16 cellular contexts compared by ENCODE assay signal in genomic region chr11:61847914-61848581, GRCh38.
"Had no signal": no experiment of that assay in that cellular context is flagged by ENCODE, and none has a peak within 500 bp of the region (broad histone marks: within the 10 kb centered on the region; RNA-seq: fewer than 3 reads in every experiment).

No MANE protein-coding gene starts in this region.

- H3K4me3 Mint-ChIP-seq: activated T-cell treated with anti-CD3 and anti-CD28 coated beads, Interleukin-2, amount 50 U/mL, for 4 hours; naive B cell had no signal

- H3K9me3 Mint-ChIP-seq: activated T-cell treated with anti-CD3 and anti-CD28 coated beads, Interleukin-2, amount 50 U/mL, for 4 hours; naive B cell had no signal

- ATAC-seq: activated T-cell treated with anti-CD3 and anti-CD28 coated beads, Interleukin-2, amount 50 U/mL, for 4 hours; mucosa of descending colon; right lobe of liver had no signal

- H3K27me3 ChIP-seq: right lobe of liver had no signal

- H3K4me1 Mint-ChIP-seq: naive B cell had no signal

- H3K27ac ChIP-seq: right lobe of liver, WERI-Rb-1 had no signal

- FAIRE-seq: small intestine had no signal

- H3K9me3 ChIP-seq: mucosa of descending colon, right lobe of liver had no signal

- H3K27me3 Mint-ChIP-seq: naive B cell had no signal

- H3K4me3 ChIP-seq: mucosa of descending colon, right lobe of liver had no signal

- DNase-seq: activated CD8-positive, alpha-beta memory T cell treated with anti-CD3 and anti-CD28 coated beads, Interleukin-2, amount 50 U/mL, for 4 hours; activated effector memory CD4-positive, alpha-beta T cell treated with anti-CD3 and anti-CD28 coated beads, Interleukin-2, amount 50 U/mL, for 16 hours; activated naive CD4-positive, alpha-beta T cell treated with anti-CD3 and anti-CD28 coated beads, Interleukin-2, amount 50 U/mL, for 16 hours; activated T-cell treated with anti-CD3 and anti-CD28 coated beads, Interleukin-2, amount 50 U/mL, for 4 hours; dermis blood vessel endothelial cell; effector memory CD4-positive, alpha-beta T cell; mesenchymal stem cell; mucosa of descending colon; naive B cell; right lobe of liver; small intestine; stimulated activated CD4-positive, alpha-beta T cell treated with anti-CD3 and anti-CD28 coated beads, Interleukin-15, amount 100 ng/mL, for 24 hours; stimulated activated CD4-positive, alpha-beta T cell treated with anti-CD3 and anti-CD28 coated beads, Interleukin-4, amount 100 ng/mL, for 1 hour; SW 1271; T-helper 2 cell; WERI-Rb-1 had no signal
